18 cellular contexts compared by ENCODE assay signal in genomic region chr21:43189936-43190335, GRCh38. TPM values are rescaled to one million over a fixed set of nuclear protein-coding genes. Genes with fewer than 3 reads are reported as not detected.
A peak's percentile ranks its signal among the peaks of the same experiment; 100 is the strongest.
DNase-seq lines count a peak whose midpoint lies in the region; ATAC-seq and TF ChIP-seq lines count a peak whose summit lies in the region.
"Had no signal": no experiment of that assay in that cellular context is flagged by ENCODE, and none has a peak within 500 bp of the region (broad histone marks: within the 10 kb centered on the region; RNA-seq: fewer than 3 reads in every experiment).

No MANE protein-coding gene starts in this region.

- WGBS in trophoblast cell (ENCODE audit: extremely low coverage, insufficient coverage, insufficient read length): no CpG with 5 or more reads among the region's 6 CpGs

- no peak overlapping the region for H3K18ac ChIP-seq in trophoblast cell (ENCODE audit: low read length)

- H2BK12ac ChIP-seq in trophoblast cell (ENCODE audit: low read length): no peak overlapping the region

- H3K27ac Mint-ChIP-seq in osteocyte (ENCODE audit: unreplicated experiment): no peak overlapping the region

- H2BK120ac ChIP-seq in trophoblast cell (ENCODE audit: insufficient read depth, low read length, poor library complexity): no peak overlapping the region

- no peaks in the 10 kb centered on the region for H3K9me3 ChIP-seq in upper lobe of right lung
- H3K9me3 ChIP-seq in trophoblast cell (ENCODE audit: insufficient read depth, low read depth, low read length): peaks cover 4% of the 10 kb centered on the region

- TF ChIP-seq CTCF in upper lobe of right lung (IDR thresholded peaks at IDR 0.05) (no peak), osteocyte (IDR thresholded peaks at IDR 0.05) (no peak)

- no peak overlapping the region for H3K4me3 ChIP-seq in upper lobe of right lung
- no peak overlapping the region for H3K4me3 ChIP-seq in trophoblast cell (ENCODE audit: low read depth, low read length)

- no peak overlapping the region for H3K4me3 Mint-ChIP-seq in osteocyte (ENCODE audit: unreplicated experiment)

- H3K23ac ChIP-seq in trophoblast cell (ENCODE audit: low read length): no peak overlapping the region

- no peaks in the 10 kb centered on the region for H3K79me2 ChIP-seq in trophoblast cell (ENCODE audit: control insufficient read depth, insufficient read depth, low read length, poor library complexity)

- H4K8ac ChIP-seq in trophoblast cell (ENCODE audit: low read depth, low read length): no peak overlapping the region

- H4K91ac ChIP-seq in trophoblast cell (ENCODE audit: low read depth, low read length): no peak overlapping the region

- no peaks in the 10 kb centered on the region for H3K36me3 Mint-ChIP-seq in osteocyte (ENCODE audit: unreplicated experiment)

- H3K9ac ChIP-seq in trophoblast cell (ENCODE audit: low read length): no peak overlapping the region

- H3K27me3 Mint-ChIP-seq in osteocyte (ENCODE audit: unreplicated experiment): peaks cover 26% of the 10 kb centered on the region

- no peak overlapping the region for H2BK5ac ChIP-seq in trophoblast cell (ENCODE audit: low read depth, low read length, poor library complexity)

- no peak overlapping the region for H4K12ac ChIP-seq in trophoblast cell (ENCODE audit: low read depth, low read length)

- H3K36me3 ChIP-seq in upper lobe of right lung (no peaks in the 10 kb centered on the region), trophoblast cell (ENCODE audit: control insufficient read depth in 1 of 2, insufficient read depth in 2 of 2, low read length in 2 of 2) (no peaks in the 10 kb centered on the region)

- H3K27ac ChIP-seq in upper lobe of right lung (no peak overlapping the region), trophoblast cell (ENCODE audit: low read depth, low read length) (no peak overlapping the region)

- DNase-seq in activated effector memory CD4-positive, alpha-beta T cell treated with anti-CD3 and anti-CD28 coated beads, Interleukin-2, amount 50 U/mL, for 16 hours: peak; percentile 27
- DNase-seq in activated effector memory CD4-positive, alpha-beta T cell treated with Interleukin-2 at 50 U/mL for 16 hours: no peak
- peak; percentile 18 for DNase-seq in activated CD8-positive, alpha-beta memory T cell treated with anti-CD3 and anti-CD28 coated beads, Interleukin-2, amount 50 U/mL, for 48 hours
- peak; percentile 12 for DNase-seq in left lobe of liver (ENCODE audit: low spot score)
- DNase-seq in upper lobe of right lung: peak; percentile 11
- DNase-seq in trophoblast cell: no peak
- DNase-seq in stimulated activated CD4-positive, alpha-beta T cell treated with anti-CD3 and anti-CD28 coated beads, Interleukin-4, amount 100 ng/mL, for 1 hour: no peak
- DNase-seq in osteocyte (ENCODE audit: extremely low spot score, unreplicated experiment): no peak
- DNase-seq: C1 segment of cervical spinal cord, KBM-7, NCI-H1092, NCI-H187, NCI-H82, SIG-M5 had no signal

- H3K4me2 ChIP-seq in trophoblast cell (ENCODE audit: low read length): no peak overlapping the region

- no peak for ATAC-seq in left lobe of liver
- no peak for ATAC-seq in upper lobe of right lung
- ATAC-seq: HCT116, Panc1 had no signal

- no peak overlapping the region for H3K14ac ChIP-seq in trophoblast cell (ENCODE audit: low read length)

- intact Hi-C loops in upper lobe of right lung (cut with DNase I): no loop called here

- H3K9me3 Mint-ChIP-seq in osteocyte (ENCODE audit: unreplicated experiment): no peaks in the 10 kb centered on the region

- H3K4me1 ChIP-seq in upper lobe of right lung (no peaks in the 10 kb centered on the region), trophoblast cell (ENCODE audit: control insufficient read depth in 1 of 2, insufficient read depth in 2 of 2, low read length in 2 of 2) (peaks cover 6 to 17% of the 10 kb centered on the region in 2 experiments)

- no peak overlapping the region for H2AFZ ChIP-seq in trophoblast cell (ENCODE audit: insufficient read depth, low read length, poor library complexity)

- no peak overlapping the region for H2AK5ac ChIP-seq in trophoblast cell (ENCODE audit: low read length)

- peaks cover 14% of the 10 kb centered on the region for H3K4me1 Mint-ChIP-seq in osteocyte (ENCODE audit: unreplicated experiment)

- no peak overlapping the region for H3K4ac ChIP-seq in trophoblast cell (ENCODE audit: low read depth, low read length)

- peaks cover 2% of the 10 kb centered on the region for H3K79me1 ChIP-seq in trophoblast cell (ENCODE audit: low read length)

- H3K27me3 ChIP-seq in upper lobe of right lung (no peaks in the 10 kb centered on the region), trophoblast cell (ENCODE audit: insufficient read depth, low read length) (no peaks in the 10 kb centered on the region)

RNA-seq across cellular contexts. Expression of gene CRYAA, which starts 21.1 kb away (rescaled TPM):
- total RNA-seq in left lobe of liver (not detected), upper lobe of right lung (not detected), osteocyte (not detected in 2 replicates)
- polyA plus RNA-seq in trophoblast cell (2013): not detected in 2 replicates
- total RNA-seq: A172, NCI-H460 had no signal

Comparison
In these comparisons a context has a peak if more than half of its experiments do, and no peak if none do; other contexts are left out.
1. DNase-seq: peak in activated effector memory CD4-positive, alpha-beta T cell treated with anti-CD3 and anti-CD28 coated beads, Interleukin-2, amount 50 U/mL, for 16 hours (single experiment), activated CD8-positive, alpha-beta memory T cell treated with anti-CD3 and anti-CD28 coated beads, Interleukin-2, amount 50 U/mL, for 48 hours (single experiment), left lobe of liver (single experiment) and upper lobe of right lung (single experiment); none in activated effector memory CD4-positive, alpha-beta T cell treated with Interleukin-2 at 50 U/mL for 16 hours (single experiment), trophoblast cell (0 of 2), stimulated activated CD4-positive, alpha-beta T cell treated with anti-CD3 and anti-CD28 coated beads, Interleukin-4, amount 100 ng/mL, for 1 hour (single experiment) and osteocyte (single experiment).